In genomic region chr5:121396716-121397115, GRCh38 we compare ENCODE assay signal across 27 cellular contexts.
"Had no signal": no experiment of that assay in that cellular context is flagged by ENCODE, and none has a peak within 500 bp of the region (broad histone marks: within the 10 kb centered on the region; RNA-seq: fewer than 3 reads in every experiment).

No MANE protein-coding gene starts in this region.

- H3K4me1 ChIP-seq: pancreas, prostate gland, right lobe of liver, sigmoid colon, suprapubic skin, testis, tibial artery, transverse colon, upper lobe of right lung, uterus had no signal

- H3K36me3 ChIP-seq: neutrophil, pancreas, prostate gland, right lobe of liver, sigmoid colon, suprapubic skin, tibial artery, transverse colon, upper lobe of right lung, uterus had no signal

- H3K27me3 ChIP-seq: neutrophil, pancreas, right lobe of liver, sigmoid colon, suprapubic skin, testis, tibial artery, transverse colon, upper lobe of right lung, uterus had no signal

- H3K27ac ChIP-seq: neutrophil, pancreas, prostate gland, right lobe of liver, sigmoid colon, suprapubic skin, testis, tibial artery, transverse colon, upper lobe of right lung, uterus had no signal

- DNase-seq: naive thymus-derived CD8-positive, alpha-beta T cell; nephron progenitor cell; nucleus accumbens; pancreas; right cardiac atrium; right lobe of liver; sigmoid colon; small intestine; stimulated activated CD4-positive, alpha-beta T cell treated with anti-CD3 and anti-CD28 coated beads, Interleukin-15, amount 100 ng/mL, for 24 hours; stimulated activated CD4-positive, alpha-beta T cell treated with anti-CD3 and anti-CD28 coated beads, Interleukin-2, amount 100 ng/mL, for 24 hours; stimulated activated CD4-positive, alpha-beta T cell treated with anti-CD3 and anti-CD28 coated beads, Interleukin-4, amount 100 ng/mL, for 1 hour; stimulated activated CD4-positive, alpha-beta T cell treated with anti-CD3 and anti-CD28 coated beads, Interleukin-4, amount 100 ng/mL, for 4 hours; stimulated activated CD8-positive, alpha-beta memory T cell treated with anti-CD3 and anti-CD28 coated beads, Interleukin-4, amount 100 ng/mL, for 48 hours; stimulated activated naive CD4-positive, alpha-beta T cell; stimulated activated naive CD8-positive, alpha-beta T cell treated with anti-CD3 and anti-CD28 coated beads, Interleukin-15, amount 100 ng/mL, for 72 hours; stimulated activated naive CD8-positive, alpha-beta T cell treated with anti-CD3 and anti-CD28 coated beads, Interleukin-15, Interleukin-2, amounts not matched to agents 100 U/mL and 50 U/mL, for 24 hours; substantia nigra; testis; tibial artery; transverse colon; upper lobe of right lung; uterus had no signal

- FAIRE-seq: pancreas, small intestine had no signal

- H3K9me3 ChIP-seq: neutrophil, pancreas, prostate gland, right lobe of liver, sigmoid colon, suprapubic skin, testis, tibial artery, transverse colon, upper lobe of right lung, uterus had no signal

- ATAC-seq: naive thymus-derived CD8-positive, alpha-beta T cell; natural killer cell treated with Interleukin-12 subunit alpha and Interleukin-12 subunit beta and Interleukin-15 and Interleukin-18, amount 100 ng/mL, for 72 hours; pancreas; right cardiac atrium; right lobe of liver; stimulated activated memory B cell treated with anti-CD40 and anti-IgM and Interleukin-4, amounts not matched to agents 10 μg/mL and 1 μg/mL and 100 μg/mL, for 72 hours; stimulated activated naive CD8-positive, alpha-beta T cell treated with anti-CD3 and anti-CD28 coated beads, Interleukin-15, amount 100 ng/mL, for 72 hours; stimulated activated naive CD8-positive, alpha-beta T cell treated with anti-CD3 and anti-CD28 coated beads, Interleukin-15, Interleukin-2, amounts not matched to agents 100 U/mL and 50 U/mL, for 24 hours; upper lobe of right lung had no signal

- H3K4me3 ChIP-seq: pancreas, prostate gland, right lobe of liver, sigmoid colon, suprapubic skin, testis, tibial artery, transverse colon, upper lobe of right lung, uterus had no signal
